Comparison of ENCODE assay signal across 8 cellular contexts in genomic region chr2:11465110-11465484, GRCh38. TPM values are rescaled to one million over a fixed set of nuclear protein-coding genes. Genes with fewer than 3 reads are reported as not detected.
A peak's percentile ranks its signal among the peaks of the same experiment; 100 is the strongest.
DNase-seq lines count a peak whose midpoint lies in the region; ATAC-seq, FAIRE-seq and TF ChIP-seq lines count a peak whose summit lies in the region.

No MANE protein-coding gene starts in this region.

- no peak overlapping the region for H3K4ac ChIP-seq in H1 (replicated peaks; ENCODE audit: insufficient read length, low read depth, low read length)

- TF ChIP-seq CTCF in NB4 (IDR thresholded peaks at IDR 0.05; ENCODE audit: low read depth, low read length) (no peak), H1 (IDR thresholded peaks at IDR 0.05; ENCODE audit: control extremely low read depth in 1 of 3, insufficient read depth in 1 of 3, low read depth in 1 of 3, low read length in 3 of 3) (no peak), neural crest cell (conservative IDR thresholded peaks at IDR 0.05) (no peak), D721Med (IDR thresholded peaks at IDR 0.05; ENCODE audit: insufficient read depth, missing control alignments) (no peak)

- H2AFZ ChIP-seq in H1 (ENCODE audit: low read length): no peak overlapping the region

- no peaks in the 10 kb centered on the region; the same call in 1 of the 2 replicates for H3K23me2 ChIP-seq in H1 (ENCODE audit: low read depth, low read length)

- 84% methylated on average over 6 of the region's 6 CpGs; no CpG with 5 or more reads in 1 of the 2 experiments for WGBS in H1 (ENCODE audit: extremely low coverage in 1 of 2, insufficient coverage in 1 of 2, insufficient read length in 1 of 2, insufficient replicate concordance in 2 of 2, low coverage in 1 of 2, low lambda C conversion rate in 2 of 2, missing lambda C conversion rate in 1 of 2), 2 experiments

- peaks cover 0 to 15% (median 0%) of the 10 kb centered on the region in 11 experiments; a peak in 6 of 22 replicates for H3K9me3 ChIP-seq in BLaER1 treated with 17β-estradiol and CSF1 and Interleukin-3, amounts not matched to agents 10 nM and 100 nM (replicated peaks in 1 of 11)
- H3K9me3 ChIP-seq in H1 (ENCODE audit: insufficient read depth in 2 of 2, low read depth in 1 of 2, low read length in 1 of 2): peaks cover 0 to 3% of the 10 kb centered on the region in 2 experiments; a peak in 2 of 4 replicates

- H3K27me3 ChIP-seq in BLaER1 treated with 17β-estradiol and CSF1 and Interleukin-3, amounts not matched to agents 10 nM and 100 nM: no peaks in the 10 kb centered on the region
- peaks cover 0 to 10% (median 4%) of the 10 kb centered on the region in 4 experiments; a peak in 5 of 7 replicates for H3K27me3 ChIP-seq in H1 (replicated peaks in 1 of 4; ENCODE audit: control insufficient read depth in 3 of 4, extremely low read depth in 1 of 4, insufficient read depth in 3 of 4, low read length in 3 of 4)

- ATAC-seq in HG03280 (IDR thresholded peaks at IDR 0.05; ENCODE audit: unreplicated experiment): no peak

- H3K18ac ChIP-seq in H1 (ENCODE audit: extremely low read depth, low read length): no peak overlapping the region

- POLR2A ChIA-PET in H1 (lab: Charles Lee; ENCODE audit: partially characterized antibody): no interaction called here

- peak overlapping the region; percentile 86 to 93 (median 89); a peak in 21 of 22 replicates for H3K27ac ChIP-seq in BLaER1 treated with 17β-estradiol and CSF1 and Interleukin-3, amounts not matched to agents 10 nM and 100 nM
- H3K27ac ChIP-seq in H1 (ENCODE audit: low read depth, low read length): no peak overlapping the region

- H3K4me1 Mint-ChIP-seq in neural crest cell: peaks cover 59% of the 10 kb centered on the region

- H3K27me3 Mint-ChIP-seq in neural crest cell (ENCODE audit: low read depth): no peaks in the 10 kb centered on the region

- H4K5ac ChIP-seq in H1 (ENCODE audit: insufficient read length, low read depth, low read length): no peak overlapping the region

- H2BK5ac ChIP-seq in H1 (ENCODE audit: low read depth, low read length): no peak overlapping the region

- H2AK5ac ChIP-seq in H1 (ENCODE audit: low read depth, low read length): no peak overlapping the region

- FAIRE-seq in H1 (lab: Jason Lieb, UNC) (no peak), D721Med (lab: Jason Lieb, UNC) (no peak)

- H3K4me3 Mint-ChIP-seq in neural crest cell: peak overlapping the region; percentile 95

- peaks cover 3% of the 10 kb centered on the region; the same call in 1 of the 2 replicates for H3K79me1 ChIP-seq in H1 (ENCODE audit: low read depth, low read length)

- no peak for TF ChIP-seq RAD21 in H1 (IDR thresholded peaks at IDR 0.05 in 1 of 2, conservative IDR thresholded peaks at IDR 0.05 in 1 of 2; ENCODE audit: low read depth in 2 of 2, low read length in 2 of 2)

- H3K23ac ChIP-seq in H1 (ENCODE audit: insufficient read length): no peak overlapping the region

- no peak overlapping the region for H4K91ac ChIP-seq in H1 (replicated peaks; ENCODE audit: insufficient read length, low read length)

- H4K20me1 ChIP-seq in BLaER1 treated with 17β-estradiol and CSF1 and Interleukin-3, amounts not matched to agents 10 nM and 100 nM: peaks cover 15 to 52% (median 39%) of the 10 kb centered on the region in 11 experiments; a peak in 21 of 22 replicates
- H4K20me1 ChIP-seq in H1 (replicated peaks in 1 of 2; ENCODE audit: control insufficient read depth in 1 of 2, insufficient read depth in 2 of 2, low read length in 2 of 2): peaks cover 7 to 8% of the 10 kb centered on the region in 2 experiments

- H3K36me3 ChIP-seq in BLaER1 treated with 17β-estradiol and CSF1 and Interleukin-3, amounts not matched to agents 10 nM and 100 nM: peaks cover 8 to 50% (median 42%) of the 10 kb centered on the region in 11 experiments
- H3K36me3 ChIP-seq in H1 (ENCODE audit: control insufficient read depth in 2 of 4, insufficient read depth in 4 of 4, low read length in 3 of 4): peaks cover 0 to 5% (median 3%) of the 10 kb centered on the region in 4 experiments; a peak in 2 of 8 replicates

- peaks cover 4% of the 10 kb centered on the region for H3K9me3 Mint-ChIP-seq in neural crest cell

- peak overlapping the region; percentile 83 to 95 (median 92) for H3K4me2 ChIP-seq in BLaER1 treated with 17β-estradiol and CSF1 and Interleukin-3, amounts not matched to agents 10 nM and 100 nM
- peak overlapping the region; percentile 52 to 59 for H3K4me2 ChIP-seq in H1 (ENCODE audit: insufficient read depth in 1 of 2, low read depth in 2 of 2, low read length in 2 of 2)

- TF ChIP-seq EP300 in H1 (IDR thresholded peaks at IDR 0.05; ENCODE audit: borderline replicate concordance in 1 of 2, low read depth in 2 of 2, low read length in 2 of 2): no peak

- peaks cover 4 to 48% of the 10 kb centered on the region in 2 experiments; a peak in 3 of 4 replicates for H3K79me2 ChIP-seq in H1 (ENCODE audit: control insufficient read depth in 1 of 2, insufficient read depth in 2 of 2, low read length in 2 of 2)

- no peak overlapping the region for H4K8ac ChIP-seq in H1 (ENCODE audit: extremely low read depth, insufficient read depth, low read length)

- peak overlapping the region; percentile 80 to 89 (median 86) for H3K9ac ChIP-seq in BLaER1 treated with 17β-estradiol and CSF1 and Interleukin-3, amounts not matched to agents 10 nM and 100 nM
- H3K9ac ChIP-seq in H1 (replicated peaks in 1 of 4; ENCODE audit: extremely low read depth in 1 of 4, low read depth in 3 of 4, low read length in 3 of 4): no peak overlapping the region

- H3K4me3 ChIP-seq in BLaER1 treated with 17β-estradiol and CSF1 and Interleukin-3, amounts not matched to agents 10 nM and 100 nM: peak overlapping the region; percentile 62 to 77 (median 72)
- H3K4me3 ChIP-seq in NB4 (ENCODE audit: low read depth, low read length) (peak overlapping the region; percentile 91), H1 (ENCODE audit: extremely low read depth in 1 of 4, insufficient read depth in 2 of 4, low read depth in 3 of 4, low read length in 4 of 4) (peak overlapping the region in 2 of 4 experiments; percentile 46 to 53; a peak in 5 of 8 replicates)

- CTCF ChIA-PET in H1 (lab: Charles Lee; ENCODE audit: partially characterized antibody): interaction anchor here (0.6 to 5.5 kb wide), 5 partner anchors 9 to 333 kb away, joined by 3 to 52 read pairs (median 5); a partner anchor contains a TSS

- H3K27ac Mint-ChIP-seq in neural crest cell (ENCODE audit: unreplicated experiment): peak overlapping the region; percentile 86

- H3K14ac ChIP-seq in H1 (ENCODE audit: insufficient read length): no peak overlapping the region

- H2BK15ac ChIP-seq in H1 (ENCODE audit: low read length): no peak overlapping the region

- H2BK12ac ChIP-seq in H1 (ENCODE audit: low read depth, low read length): 0 out of 2 replicates have a peak overlapping the region, but pooled peaks have one; percentile 4

- DNase-seq in NB4 (ENCODE audit: low read depth): no peak
- DNase-seq in H1 (ENCODE audit: low read depth in 1 of 2, low spot score in 2 of 2): no peak
- DNase-seq in neural crest cell (ENCODE audit: low read depth, low spot score): no peak
- DNase-seq in H4 (ENCODE audit: low spot score): no peak
- DNase-seq in D721Med (ENCODE audit: insufficient read length, low spot score): no peak
- no peak for DNase-seq in A172 (ENCODE audit: low spot score)

- H2BK20ac ChIP-seq in H1 (ENCODE audit: low read length): no peak overlapping the region

- TF ChIP-seq POLR2A in NB4 (IDR thresholded peaks at IDR 0.05; ENCODE audit: extremely low read depth, insufficient read length) (no peak), H1 (IDR thresholded peaks at IDR 0.05; ENCODE audit: control extremely low read depth in 1 of 2, low read depth in 2 of 2, low read length in 2 of 2) (no peak)

- peaks cover 35 to 42% (median 39%) of the 10 kb centered on the region in 10 experiments for H3K4me1 ChIP-seq in BLaER1 treated with 17β-estradiol and CSF1 and Interleukin-3, amounts not matched to agents 10 nM and 100 nM
- H3K4me1 ChIP-seq in H1 (replicated peaks in 1 of 4; ENCODE audit: control insufficient read depth in 3 of 4, insufficient read depth in 4 of 4, low read length in 3 of 4): 0 out of 7 replicates have a peak, but pooled peaks cover 0 to 2% (median 0%) of the 10 kb centered on the region in 4 experiments

- H3K56ac ChIP-seq in H1 (replicated peaks; ENCODE audit: insufficient read length, low read depth, low read length): no peak overlapping the region

- no peak overlapping the region for H2BK120ac ChIP-seq in H1 (replicated peaks; ENCODE audit: low read depth, low read length)

- peaks cover 23% of the 10 kb centered on the region for H3K36me3 Mint-ChIP-seq in neural crest cell (ENCODE audit: low read depth)

TF ChIP-seq in H1, 55 proteins besides CTCF, POLR2A, EP300 and RAD21:
- no peak for TF ChIP-seq SIX5 (IDR thresholded peaks at IDR 0.05; ENCODE audit: low read depth, low read length)
- no peak for TF ChIP-seq EGR1 (IDR thresholded peaks at IDR 0.05; ENCODE audit: borderline replicate concordance, low read depth, low read length)
TF ChIP-seq in H1: peak in this region for 0.

RNA-seq across cellular contexts. Expression of gene E2F6, which starts 0.9 kb away (rescaled TPM):
- total RNA-seq in H1 (2021; fragmentation: NEBNext Ultra II Directional; extraction: Animal tissue kit (Norgen Biotek cat#: 25700)): 14.9 and 15.6 TPM in 2 replicates
- polyA plus RNA-seq in H1 (2011; rRNA removed): 3.8 and 8.3 TPM in 2 replicates
- polyA plus RNA-seq in H1 (2011; cell fraction: cytosol; rRNA removed): 7.3 TPM
- polyA plus RNA-seq in H1 (2011; cell fraction: nucleus; rRNA removed): 5.7 TPM
- polyA plus RNA-seq in H1 (2012, experiment 1 of 2): 11.0 to 11.9 TPM (median 11.2 TPM) in 4 replicates
- 6.1 TPM for polyA plus RNA-seq in H1 (2012, experiment 2 of 2)
- polyA plus RNA-seq in H1 (2013, experiment 1 of 2): 8.0 TPM
- polyA plus RNA-seq in H1 (2013, experiment 2 of 2): 7.7 TPM
- 6.8 and 9.7 TPM in 2 replicates for polyA minus RNA-seq in H1 (2011; rRNA and poly(A)+ RNA removed)
- 5.4 TPM for polyA minus RNA-seq in H1 (2011; cell fraction: cytosol; rRNA and poly(A)+ RNA removed)
- polyA minus RNA-seq in H1 (2011; cell fraction: nucleus; rRNA and poly(A)+ RNA removed): 11.4 TPM
- 28.5 and 28.9 TPM in 2 replicates for total RNA-seq in neural crest cell
- total RNA-seq in H4 (2014; rRNA removed; shearing (Covaris generic)): 22.0 and 22.2 TPM in 2 replicates
- 31.2 and 38.8 TPM in 2 replicates for total RNA-seq in A172 (2014; rRNA removed; shearing (Covaris generic))

Comparison
In these comparisons a context has a peak if more than half of its experiments do, and no peak if none do; other contexts are left out.
1. H3K9ac ChIP-seq: peak in BLaER1 treated with 17β-estradiol and CSF1 and Interleukin-3, amounts not matched to agents 10 nM and 100 nM (11 of 11); none in H1 (0 of 4).